8 cellular contexts compared by ENCODE assay signal in the genomic region with DNA sequence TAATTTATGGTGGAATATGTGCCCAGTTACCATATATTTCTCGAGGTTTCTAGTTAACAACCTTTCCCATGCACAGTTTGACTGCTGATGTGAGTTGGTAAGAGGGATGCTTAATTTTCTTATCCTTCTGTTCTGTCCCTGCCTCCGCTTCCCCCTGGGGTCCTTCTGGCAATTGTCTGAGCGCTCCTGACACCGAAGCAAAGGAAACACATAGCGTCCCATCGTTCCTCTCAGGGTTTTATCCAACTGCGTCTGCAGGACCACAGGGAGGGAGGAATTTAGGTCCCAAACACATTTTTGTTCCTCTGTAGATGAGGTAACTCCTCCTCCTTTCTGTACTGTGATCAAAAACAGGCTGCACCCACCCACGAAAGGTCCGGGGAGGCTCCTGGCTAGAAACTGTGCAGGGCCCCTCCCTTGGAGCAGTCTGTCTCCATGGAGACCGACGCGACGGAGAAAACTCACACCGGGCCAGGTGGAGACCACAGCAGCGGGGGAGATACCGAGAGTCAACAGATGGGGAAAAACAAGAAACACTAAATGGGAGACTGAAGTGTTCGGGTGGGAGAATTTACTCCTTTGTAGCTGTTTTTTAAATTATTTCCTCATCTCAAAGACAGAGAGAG.
DNase-seq lines count a peak whose midpoint lies in the region; ATAC-seq and TF ChIP-seq lines count a peak whose summit lies in the region.

No MANE protein-coding gene starts in this region.

- TF ChIP-seq POLR2A in gastroesophageal sphincter (IDR thresholded peaks at IDR 0.05): no peak

- no peaks in the 10 kb centered on the region for H3K36me3 Mint-ChIP-seq in GM23338 (ENCODE audit: low read depth)

- H4K20me1 ChIP-seq in GM23338 (replicated peaks; ENCODE audit: insufficient read depth): no peaks in the 10 kb centered on the region

- WGBS in gastroesophageal sphincter (ENCODE audit: low coverage in 1 of 2), 2 donors: 19 to 40% methylated on average over 7 to 11 of the region's 17 CpGs

- ATAC-seq in GM23338: peak; percentile 95
- ATAC-seq in gastroesophageal sphincter: peak; percentile 40
- ATAC-seq in sciatic nerve: peak; percentile 71

- H3K27me3 Mint-ChIP-seq in GM23338 (ENCODE audit: insufficient read depth, low read depth, poor library complexity): peaks cover 1% of the 10 kb centered on the region

- H3K4me3 Mint-ChIP-seq in GM23338: peak overlapping the region; percentile 73

- peak overlapping the region; percentile 2 for H2AFZ ChIP-seq in GM23338

- no peaks in the 10 kb centered on the region for H3K9me3 Mint-ChIP-seq in GM23338

- H3K9me3 ChIP-seq in gastroesophageal sphincter: no peaks in the 10 kb centered on the region

- DNase-seq in AG20443 (ENCODE audit: low spot score): peak; percentile 51
- DNase-seq in GM23338 (ENCODE audit: low spot score): peak; percentile 68
- DNase-seq in NCI-H2227 treated with DMSO at 0.1 percent for 48 hours (lab: John Stamatoyannopoulos, UW): peak; percentile 30
- no peak for DNase-seq in sciatic nerve (ENCODE audit: low spot score)
- no peak for DNase-seq in GF-D8 (lab: John Stamatoyannopoulos, UW)
- no peak for DNase-seq in CD1c-positive myeloid dendritic cell (ENCODE audit: extremely low spot score)
- no peak for DNase-seq in D341Med (ENCODE audit: low spot score)

- peak overlapping the region; percentile 46 for H3K4me3 ChIP-seq in GM23338
- peak overlapping the region; percentile 45 to 64 for H3K4me3 ChIP-seq in gastroesophageal sphincter

- intact Hi-C loops in sciatic nerve (cut with DNase I): no loop called here

- H3K9me2 ChIP-seq in GM23338 (ENCODE audit: insufficient read depth): peaks cover 6% of the 10 kb centered on the region; the same call in 1 of the 2 replicates

- H3K27ac ChIP-seq in GM23338 (ENCODE audit: low read depth) (no peak overlapping the region), gastroesophageal sphincter (no peak overlapping the region)

- H3K27me3 ChIP-seq in GM23338 (ENCODE audit: insufficient read depth) (no peaks in the 10 kb centered on the region), gastroesophageal sphincter (no peaks in the 10 kb centered on the region)

- H3K4me1 ChIP-seq in GM23338 (ENCODE audit: insufficient read depth) (peaks cover 9% of the 10 kb centered on the region), gastroesophageal sphincter (peaks cover 0 to 34% (median 0%) of the 10 kb centered on the region in 3 donors)

- TF ChIP-seq EP300 in gastroesophageal sphincter (IDR thresholded peaks at IDR 0.05): no peak

- H3K79me2 ChIP-seq in GM23338 (replicated peaks; ENCODE audit: insufficient read depth): no peaks in the 10 kb centered on the region

- H3K4me1 Mint-ChIP-seq in GM23338: peaks cover 36% of the 10 kb centered on the region

- H3K4me2 ChIP-seq in GM23338: peak overlapping the region; percentile 69

- no peak overlapping the region for H3K27ac Mint-ChIP-seq in GM23338

- H3F3A ChIP-seq in GM23338 (replicated peaks; ENCODE audit: low read depth): no peaks in the 10 kb centered on the region

- no peaks in the 10 kb centered on the region for H3K36me3 ChIP-seq in GM23338 (ENCODE audit: insufficient read depth)
- no peaks in the 10 kb centered on the region for H3K36me3 ChIP-seq in gastroesophageal sphincter

- no peak for TF ChIP-seq CTCF in GM23338 (conservative IDR thresholded peaks at IDR 0.05; ENCODE audit: low read depth in 2 of 2)
- no peak for TF ChIP-seq CTCF in gastroesophageal sphincter (IDR thresholded peaks at IDR 0.05)

TF ChIP-seq in GM23338, 12 proteins besides CTCF, POLR2A, EP300 and RAD21 (continues in another document):
- TF ChIP-seq EZH2phosphoT487 (IDR thresholded peaks at IDR 0.05; ENCODE audit: unreplicated experiment): no peak
- no peak for TF ChIP-seq CREB1 (CRISPR knock-in tag; IDR thresholded peaks at IDR 0.05; ENCODE audit: low read depth)
- no peak for TF ChIP-seq STAT1 (IDR thresholded peaks at IDR 0.05; ENCODE audit: unreplicated experiment)
- TF ChIP-seq ETS1 (IDR thresholded peaks at IDR 0.05): no peak
- TF ChIP-seq ZNF331 (CRISPR knock-in tag; IDR thresholded peaks at IDR 0.05; ENCODE audit: low read depth): no peak
- TF ChIP-seq EZH2 (IDR thresholded peaks at IDR 0.05; ENCODE audit: low read depth, unreplicated experiment): no peak
- TF ChIP-seq JUNB (IDR thresholded peaks at IDR 0.05; ENCODE audit: unreplicated experiment): no peak
- no peak for TF ChIP-seq ZNF462 (CRISPR knock-in tag; IDR thresholded peaks at IDR 0.05)
- TF ChIP-seq ZNF114 (CRISPR knock-in tag; IDR thresholded peaks at IDR 0.05): no peak
- TF ChIP-seq POLR2AphosphoS5 (IDR thresholded peaks at IDR 0.05; ENCODE audit: low read depth): no peak

Comparison
In these comparisons a context has a peak if more than half of its experiments do, and no peak if none do; other contexts are left out.
1. DNase-seq: peak in AG20443 (single experiment), GM23338 (single experiment) and NCI-H2227 treated with DMSO at 0.1 percent for 48 hours (single experiment); none in sciatic nerve (single experiment), GF-D8 (single experiment), CD1c-positive myeloid dendritic cell (single experiment) and D341Med (single experiment).
2. ATAC-seq: peak in every context shown above with its lines; median percentile 95 in GM23338; 71 in sciatic nerve; 40 in gastroesophageal sphincter.